8 cellular contexts compared by ENCODE assay signal in genomic region chr7:47180268-47180826, GRCh38.
DNase-seq lines count a peak whose midpoint lies in the region; FAIRE-seq and TF ChIP-seq lines count a peak whose summit lies in the region.

No MANE protein-coding gene starts in this region.

- TF ChIP-seq POLR2A in GM12892 (IDR thresholded peaks at IDR 0.05; ENCODE audit: low read depth, low read length), result no peak

- TF ChIP-seq CTCF in GM12874 (IDR thresholded peaks at IDR 0.05; ENCODE audit: insufficient read depth, low read depth, low read length) (peak; percentile 71), dorsolateral prefrontal cortex (IDR thresholded peaks at IDR 0.05 in 54 of 56, conservative IDR thresholded peaks at IDR 0.05 in 2 of 56; ENCODE audit: low read depth in 1 of 56, partially characterized antibody in 56 of 56) (peak; percentile 60 to 90 (median 76))

- H3K9ac ChIP-seq in mesenchymal stem cell (ENCODE audit: low read length), result peak overlapping the region; percentile 39

- no peak overlapping the region for H3K18ac ChIP-seq in mesenchymal stem cell (ENCODE audit: low read depth in 1 of 2, low read length in 2 of 2)

- no peak overlapping the region for H2BK5ac ChIP-seq in mesenchymal stem cell (ENCODE audit: low read depth, low read length, poor library complexity, severe bottlenecking)

- no peak overlapping the region for H2BK15ac ChIP-seq in mesenchymal stem cell (ENCODE audit: low read depth, poor library complexity, severe bottlenecking)

- H3K4ac ChIP-seq in mesenchymal stem cell (ENCODE audit: low read depth in 1 of 2, low read length in 2 of 2), result peak overlapping the region in 1 of 2 experiments; percentile 11

- no peaks in the 10 kb centered on the region for H3K9me3 ChIP-seq in mesenchymal stem cell (ENCODE audit: control insufficient read depth, low read length)

- H3K27me3 ChIP-seq in dorsolateral prefrontal cortex (peaks cover 0 to 6% (median 0%) of the 10 kb centered on the region in 45 donors), mesenchymal stem cell (ENCODE audit: control insufficient read depth in 1 of 2, insufficient read depth in 1 of 2, low read length in 2 of 2) (peaks cover 13 to 14% of the 10 kb centered on the region in 2 experiments)

- no peak overlapping the region for H3K4me3 ChIP-seq in dorsolateral prefrontal cortex
- no peak overlapping the region for H3K4me3 ChIP-seq in mesenchymal stem cell (ENCODE audit: insufficient read depth in 1 of 2, low read depth in 1 of 2, low read length in 2 of 2)

- no peak overlapping the region for H3K14ac ChIP-seq in mesenchymal stem cell (ENCODE audit: low read length in 2 of 2)

- no peak overlapping the region for H2AFZ ChIP-seq in mesenchymal stem cell (ENCODE audit: low read depth, low read length)

- 48% methylated on average over 4 of the region's 5 CpGs for WGBS in mesenchymal stem cell

- no peak overlapping the region for H3K4me2 ChIP-seq in mesenchymal stem cell (ENCODE audit: low read length, poor library complexity, severe bottlenecking)

- no peak for FAIRE-seq in GM12892 (lab: Jason Lieb, UNC)

- H3K23ac ChIP-seq in mesenchymal stem cell (ENCODE audit: low read length in 2 of 2), result no peak overlapping the region

- intact Hi-C loops in dorsolateral prefrontal cortex (cut with DNase I), result loop anchor here (2.0 kb wide), 2 partner anchors 1258 to 1264 kb away; no protein-coding TSS in a partner anchor

- H3K27ac ChIP-seq in dorsolateral prefrontal cortex, result no peak overlapping the region
- H3K27ac ChIP-seq in mesenchymal stem cell (ENCODE audit: low read length, poor library complexity, severe bottlenecking), result no peak overlapping the region

- H2AK5ac ChIP-seq in mesenchymal stem cell (ENCODE audit: low read length, severe bottlenecking), result no peak overlapping the region

- no peak overlapping the region for H4K8ac ChIP-seq in mesenchymal stem cell (ENCODE audit: low read length)

- no peak overlapping the region for H2BK120ac ChIP-seq in mesenchymal stem cell (ENCODE audit: low read depth, low read length)

- no peaks in the 10 kb centered on the region for H3K79me1 ChIP-seq in mesenchymal stem cell (replicated peaks; ENCODE audit: low read length, poor library complexity, severe bottlenecking)

- H2BK12ac ChIP-seq in mesenchymal stem cell (ENCODE audit: low read length in 2 of 2), result peak overlapping the region in 1 of 2 experiments; percentile 84

- H4K91ac ChIP-seq in mesenchymal stem cell (ENCODE audit: low read length), result no peak overlapping the region

- DNase-seq in AG08395 (ENCODE audit: low spot score) (peak; percentile 82), HK-2 (ENCODE audit: unreplicated experiment) (peak; percentile 53), NOMO-1 treated with DMSO at 0.1 percent for 48 hours (lab: John Stamatoyannopoulos, UW; ENCODE audit: unreplicated experiment) (peak; percentile 67), dorsolateral prefrontal cortex (peak in 7 of 10 donors; percentile 45 to 72 (median 56)), mesenchymal stem cell (peak; percentile 78), OCI-M2 (lab: John Stamatoyannopoulos, UW; ENCODE audit: unreplicated experiment) (no peak), GM12892 (ENCODE audit: insufficient read length) (no peak)

- peaks cover 4% of the 10 kb centered on the region for H3K4me1 ChIP-seq in mesenchymal stem cell (ENCODE audit: control insufficient read depth, insufficient read depth, low read depth, low read length)

- no peaks in the 10 kb centered on the region for H3K36me3 ChIP-seq in mesenchymal stem cell (ENCODE audit: control insufficient read depth in 1 of 2, insufficient read depth in 2 of 2, low read depth in 1 of 2, low read length in 2 of 2)

Comparison
In these comparisons a context has a peak if more than half of its experiments do, and no peak if none do; other contexts are left out.
1. DNase-seq: peak in AG08395 (single experiment), HK-2 (single experiment), NOMO-1 treated with DMSO at 0.1 percent for 48 hours (single experiment), dorsolateral prefrontal cortex (7 of 10) and mesenchymal stem cell (single experiment); none in OCI-M2 (single experiment) and GM12892 (single experiment).